19 cellular contexts compared by ENCODE assay signal in genomic region chr5:67194169-67194568, GRCh38. TPM values are rescaled to one million over a fixed set of nuclear protein-coding genes. Genes with fewer than 3 reads are reported as not detected.
DNase-seq lines count a peak whose midpoint lies in the region; ATAC-seq and TF ChIP-seq lines count a peak whose summit lies in the region.
"Had no signal": no experiment of that assay in that cellular context is flagged by ENCODE, and none has a peak within 500 bp of the region (broad histone marks: within the 10 kb centered on the region; RNA-seq: fewer than 3 reads in every experiment).

No MANE protein-coding gene starts in this region.

- no peak overlapping the region for H2BK15ac ChIP-seq in mesendoderm (replicated peaks; ENCODE audit: low read depth)

- H3K4me2 ChIP-seq in DOHH2 (ENCODE audit: low read length) (peak overlapping the region; percentile 85), mesendoderm (ENCODE audit: low read length) (no peak overlapping the region)

- H3K4me1 Mint-ChIP-seq in stimulated activated memory B cell treated with anti-CD40 and anti-IgM and Interleukin-4, amounts not matched to agents 10 μg/mL and 1 μg/mL and 100 μg/mL, for 72 hours: peaks cover 80% of the 10 kb centered on the region

- peak overlapping the region; percentile 90 for H3K27ac Mint-ChIP-seq in stimulated activated memory B cell treated with anti-CD40 and anti-IgM and Interleukin-4, amounts not matched to agents 10 μg/mL and 1 μg/mL and 100 μg/mL, for 72 hours
- H3K27ac Mint-ChIP-seq: activated CD8-positive, alpha-beta T cell treated with anti-CD3 and anti-CD28 coated beads, Interleukin-2, amount 10 ng/mL, durations not matched to agents 7 days and 5 days had no signal

- no peak overlapping the region for H3K56ac ChIP-seq in mesendoderm (ENCODE audit: low read length)

- no peaks in the 10 kb centered on the region for H3K27me3 ChIP-seq in DOHH2 (ENCODE audit: control insufficient read depth, low read length)
- H3K27me3 ChIP-seq in mesendoderm (ENCODE audit: insufficient read depth, low read length, poor library complexity): no peaks in the 10 kb centered on the region
- H3K27me3 ChIP-seq: testis had no signal

- no peak overlapping the region for H3K9ac ChIP-seq in mesendoderm (ENCODE audit: low read length)
- H3K9ac ChIP-seq: parathyroid adenoma had no signal

- H3K23ac ChIP-seq in mesendoderm (ENCODE audit: low read length): no peak overlapping the region

- no peak overlapping the region for H2AK5ac ChIP-seq in mesendoderm (ENCODE audit: low read length)

- H3K27me3 Mint-ChIP-seq in stimulated activated memory B cell treated with anti-CD40 and anti-IgM and Interleukin-4, amounts not matched to agents 10 μg/mL and 1 μg/mL and 100 μg/mL, for 72 hours: no peaks in the 10 kb centered on the region

- H3K79me2 ChIP-seq in DOHH2 (ENCODE audit: control insufficient read depth, low read length) (peaks cover 87% of the 10 kb centered on the region), mesendoderm (ENCODE audit: control insufficient read depth, insufficient read depth, low read length) (no peaks in the 10 kb centered on the region)
- H3K79me2 ChIP-seq: parathyroid adenoma had no signal

- peaks cover 98% of the 10 kb centered on the region for H3K4me1 ChIP-seq in DOHH2 (ENCODE audit: control insufficient read depth, low read length)
- peaks cover 2% of the 10 kb centered on the region for H3K4me1 ChIP-seq in mesendoderm (ENCODE audit: control insufficient read depth, low read depth, low read length)

- H2BK120ac ChIP-seq in mesendoderm (ENCODE audit: low read depth, low read length): no peak overlapping the region

- H2BK5ac ChIP-seq in mesendoderm (ENCODE audit: low read length): no peak overlapping the region

- no peaks in the 10 kb centered on the region for H3K9me3 ChIP-seq in DOHH2 (ENCODE audit: control insufficient read depth, insufficient read depth, low read length)
- H3K9me3 ChIP-seq: testis had no signal

- no peak overlapping the region for H4K5ac ChIP-seq in mesendoderm (ENCODE audit: low read length)

- H3K9me2 ChIP-seq in DOHH2 (replicated peaks; ENCODE audit: control insufficient read depth, low read length): no peaks in the 10 kb centered on the region

- peaks cover 1% of the 10 kb centered on the region; the same call in 1 of the 2 replicates for H4K20me1 ChIP-seq in DOHH2 (ENCODE audit: control insufficient read depth, insufficient read depth, low read depth, low read length)

- no peak for TF ChIP-seq CTCF in DOHH2 (IDR thresholded peaks at IDR 0.05; ENCODE audit: low read depth, low read length, poor library complexity, severe bottlenecking)

- no peak overlapping the region for H3K4ac ChIP-seq in mesendoderm (ENCODE audit: low read depth, low read length)

- ATAC-seq in stimulated activated memory B cell treated with anti-CD40 and anti-IgM and Interleukin-4, amounts not matched to agents 10 μg/mL and 1 μg/mL and 100 μg/mL, for 72 hours: peak; percentile 6
- no peak for ATAC-seq in GM19351 (IDR thresholded peaks at IDR 0.05; ENCODE audit: unreplicated experiment)
- ATAC-seq: activated CD8-positive, alpha-beta T cell treated with anti-CD3 and anti-CD28 coated beads, Interleukin-2, amount 10 ng/mL, durations not matched to agents 7 days and 5 days; HepG2; Right ventricle myocardium inferior had no signal

- no peaks in the 10 kb centered on the region for H3K79me1 ChIP-seq in mesendoderm (ENCODE audit: low read length)

- H3K36me3 ChIP-seq in DOHH2 (ENCODE audit: control insufficient read depth, low read length) (peaks cover 67% of the 10 kb centered on the region), mesendoderm (ENCODE audit: control insufficient read depth, insufficient read depth, low read length) (no peaks in the 10 kb centered on the region)

- DNase-seq in MV-4-11 (lab: John Stamatoyannopoulos, UW) (peak; percentile 54), caudate nucleus (lab: John Stamatoyannopoulos, UW) (no peak), mesendoderm (no peak), GM19240 (ENCODE audit: insufficient read length, low spot score) (no peak)
- DNase-seq: activated CD4-positive, CD25-positive, alpha-beta regulatory T cell treated with anti-CD3 and anti-CD28 coated beads, Interleukin-2, amount 50 U/mL, for 72 hours; activated CD8-positive, alpha-beta T cell treated with anti-CD3 and anti-CD28 coated beads, Interleukin-2, amount 10 ng/mL, durations not matched to agents 7 days and 5 days; activated T-cell treated with anti-CD3 and anti-CD28 coated beads, Interleukin-2, amount 50 U/mL, for 1 hour; dermis blood vessel endothelial cell; H7; natural killer cell; NCI-H1417 treated with DMSO at 0.1 percent for 48 hours; NCI-H524 treated with DMSO at 0.1 percent for 48 hours; testis had no signal

- H3K9me3 Mint-ChIP-seq in stimulated activated memory B cell treated with anti-CD40 and anti-IgM and Interleukin-4, amounts not matched to agents 10 μg/mL and 1 μg/mL and 100 μg/mL, for 72 hours: no peaks in the 10 kb centered on the region
- H3K9me3 Mint-ChIP-seq: natural killer cell had no signal

- H4K8ac ChIP-seq in mesendoderm (ENCODE audit: low read depth, low read length): no peak overlapping the region

- H3K4me3 ChIP-seq in DOHH2 (ENCODE audit: low read length) (peak overlapping the region; percentile 93), mesendoderm (ENCODE audit: low read length) (no peak overlapping the region)
- H3K4me3 ChIP-seq: testis had no signal

- no peak overlapping the region for H3K18ac ChIP-seq in mesendoderm (ENCODE audit: low read length)

- peaks cover 52% of the 10 kb centered on the region for H3K36me3 Mint-ChIP-seq in stimulated activated memory B cell treated with anti-CD40 and anti-IgM and Interleukin-4, amounts not matched to agents 10 μg/mL and 1 μg/mL and 100 μg/mL, for 72 hours
- H3K36me3 Mint-ChIP-seq: natural killer cell had no signal

- H3K27ac ChIP-seq in DOHH2 (ENCODE audit: low read depth, low read length) (peak overlapping the region; percentile 92), caudate nucleus (ENCODE audit: low read depth, low read length) (peak overlapping the region; percentile 71), mesendoderm (ENCODE audit: low read depth, low read length) (no peak overlapping the region)
- H3K27ac ChIP-seq: parathyroid adenoma had no signal

- no CpG with 5 or more reads among the region's 3 CpGs for WGBS in mesendoderm (ENCODE audit: extremely low coverage, insufficient coverage, low lambda C conversion rate)

- H3K4me3 Mint-ChIP-seq in stimulated activated memory B cell treated with anti-CD40 and anti-IgM and Interleukin-4, amounts not matched to agents 10 μg/mL and 1 μg/mL and 100 μg/mL, for 72 hours: peak overlapping the region; percentile 89
- H3K4me3 Mint-ChIP-seq: activated CD8-positive, alpha-beta T cell treated with anti-CD3 and anti-CD28 coated beads, Interleukin-2, amount 10 ng/mL, durations not matched to agents 7 days and 5 days; natural killer cell had no signal

- H3F3A ChIP-seq in DOHH2 (ENCODE audit: control insufficient read depth, insufficient read depth): peaks cover 18% of the 10 kb centered on the region

RNA-seq across cellular contexts. Expression of gene CD180, which starts 2.4 kb away (rescaled TPM):
- polyA plus RNA-seq in mesendoderm (2013, experiment 1 of 2): not detected
- not detected for polyA plus RNA-seq in mesendoderm (2013, experiment 2 of 2)
- polyA plus RNA-seq: HepG2 had no signal
